ENCODE assay signal across 1 cellular context in the genomic region with DNA sequence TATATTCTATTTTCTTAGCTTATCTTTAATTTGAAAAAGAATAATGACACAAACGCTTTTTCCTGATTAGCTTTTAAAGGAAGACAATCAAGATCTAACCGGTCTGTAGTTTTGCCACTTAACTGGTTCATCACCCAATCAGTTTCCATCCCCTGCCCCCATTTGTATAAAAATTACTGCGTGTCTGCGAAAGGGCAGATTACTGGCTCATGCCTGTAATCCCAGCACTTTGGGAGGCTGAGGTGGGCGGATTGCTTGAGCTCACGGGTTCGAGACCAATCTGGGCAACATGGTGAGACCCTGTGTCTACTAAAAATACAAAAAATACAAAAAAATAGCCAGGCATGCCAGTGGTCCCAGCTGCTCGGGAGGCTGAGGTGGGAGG.
TF ChIP-seq lines count a peak whose summit lies in the region.

No MANE protein-coding gene starts in this region.

TF ChIP-seq in GM23338, 12 proteins besides CTCF, POLR2A, EP300 and RAD21:
- TF ChIP-seq ZNF114 (CRISPR knock-in tag; IDR thresholded peaks at IDR 0.05) (no peak), POLR2AphosphoS5 (IDR thresholded peaks at IDR 0.05; ENCODE audit: low read depth) (0 out of 2 replicates have a peak, but pooled peaks have one; percentile 17)
